ENCODE assay signal across 30 cellular contexts in the genomic region with DNA sequence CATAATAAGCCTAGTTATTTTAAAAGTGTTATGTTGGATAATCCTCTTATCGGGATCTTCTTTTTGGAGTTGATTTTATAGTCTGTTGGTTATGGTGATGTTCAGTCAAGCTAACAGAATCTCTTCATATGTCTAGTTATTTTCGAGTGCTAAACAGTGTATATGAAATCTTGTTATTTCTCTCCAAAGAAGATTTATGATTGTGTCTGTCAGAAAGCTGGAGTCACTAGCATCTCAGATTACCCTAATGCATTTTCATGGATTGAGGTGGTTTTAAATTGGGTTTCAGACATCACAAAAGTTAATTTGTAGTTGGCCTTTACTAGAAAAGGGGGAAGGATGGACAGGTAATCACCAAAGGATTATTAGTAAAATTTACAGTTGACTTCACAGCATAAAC. TPM values are rescaled to one million over a fixed set of nuclear protein-coding genes. Genes with fewer than 3 reads are reported as not detected.
"Had no signal": no experiment of that assay in that cellular context is flagged by ENCODE, and none has a peak within 500 bp of the region (broad histone marks: within the 10 kb centered on the region; RNA-seq: fewer than 3 reads in every experiment).

No MANE protein-coding gene starts in this region.

- DNase-seq: colonic mucosa; cortex of kidney; effector CD8-positive, alpha-beta T cell; effector memory CD8-positive, alpha-beta T cell; endodermal cell; erythroblast; esophagus squamous epithelium; foreskin fibroblast; foreskin melanocyte; gastrocnemius medialis; glutamatergic neuron; head of caudate nucleus; heart right ventricle; hippocampal formation; left cardiac atrium; left lung; left ventricle myocardium superior; lower lobe of right lung; mesenchymal stem cell; mucosa of descending colon; naive B cell had no signal

- H3K36me3 ChIP-seq: colonic mucosa, esophagus squamous epithelium, gastrocnemius medialis, heart right ventricle, left lung, lower lobe of right lung had no signal

- H3K4me3 ChIP-seq: colonic mucosa, esophagus squamous epithelium, gastrocnemius medialis, heart right ventricle, left lung, lower lobe of right lung, mucosa of descending colon had no signal

- H3K4me3 Mint-ChIP-seq: dendritic cell treated with granulocyte-macrophage colony-stimulating factor and Interleukin-4, amounts not matched to agents 40 ng/mL and 50 ng/mL, for 4 days; effector memory CD8-positive, alpha-beta T cell; endodermal cell; mesothelial cell of epicardium; naive B cell had no signal

- H3K27me3 Mint-ChIP-seq: dendritic cell treated with granulocyte-macrophage colony-stimulating factor and Interleukin-4, amounts not matched to agents 40 ng/mL and 50 ng/mL, for 4 days had no signal

- H3K9me3 Mint-ChIP-seq: effector memory CD8-positive, alpha-beta T cell; endodermal cell had no signal

- H3K4me1 ChIP-seq: colonic mucosa, esophagus squamous epithelium, gastrocnemius medialis, heart right ventricle, left lung, lower lobe of right lung had no signal

- H3K27ac ChIP-seq: colonic mucosa, epithelial cell of prostate, esophagus squamous epithelium, gastrocnemius medialis, heart right ventricle, left lung, lower lobe of right lung had no signal

- H3K27me3 ChIP-seq: colonic mucosa, esophagus squamous epithelium, gastrocnemius medialis, heart right ventricle, left lung had no signal

- H3K27ac Mint-ChIP-seq: dendritic cell treated with granulocyte-macrophage colony-stimulating factor and Interleukin-4, amounts not matched to agents 40 ng/mL and 50 ng/mL, for 4 days; effector memory CD8-positive, alpha-beta T cell; endodermal cell; mesothelial cell of epicardium; naive B cell had no signal

- ATAC-seq: effector memory CD8-positive, alpha-beta T cell; esophagus mucosa; gastrocnemius medialis; heart right ventricle; left cardiac atrium; left lung; left ventricle myocardium superior; lower lobe of right lung; mucosa of descending colon had no signal

- H3K4me1 Mint-ChIP-seq: endodermal cell, mesothelial cell of epicardium, naive B cell had no signal

- H3K9me3 ChIP-seq: colonic mucosa, esophagus squamous epithelium, gastrocnemius medialis, mucosa of descending colon had no signal

- H3K36me3 Mint-ChIP-seq: mesothelial cell of epicardium, naive B cell had no signal

RNA-seq across cellular contexts. Expression of a gene that starts 13.3 kb away (rescaled TPM):
- total RNA-seq: colonic mucosa, dermis microvascular lymphatic vessel endothelial cell, esophagus squamous epithelium, gastrocnemius medialis, glomerular endothelial cell, left lung, lower lobe of right lung, lung microvascular endothelial cell, mesenteric fat pad, mesothelial cell of epicardium, myocyte had no signal

RNA-seq across cellular contexts. Expression of a gene that starts 27.0 kb away (rescaled TPM):
- total RNA-seq: dermis microvascular lymphatic vessel endothelial cell, glomerular endothelial cell, lung microvascular endothelial cell had no signal
